ENCODE assay signal across 34 cellular contexts in genomic region chr6:124430741-124431140, GRCh38.
"Had no signal": no experiment of that assay in that cellular context is flagged by ENCODE, and none has a peak within 500 bp of the region (broad histone marks: within the 10 kb centered on the region; RNA-seq: fewer than 3 reads in every experiment).

No MANE protein-coding gene starts in this region.

- H3K36me3 ChIP-seq: WERI-Rb-1 had no signal

- H3K27ac ChIP-seq: KMS-11, RWPE1, WERI-Rb-1 had no signal

- DNase-seq: activated CD4-positive, alpha-beta memory T cell treated with anti-CD3 and anti-CD28 coated beads, Interleukin-2, amount 10 ng/mL, durations not matched to agents 7 days and 5 days; activated CD4-positive, alpha-beta T cell treated with anti-CD3 and anti-CD28 coated beads for 1 hour; activated CD4-positive, alpha-beta T cell treated with anti-CD3 and anti-CD28 coated beads for 48 hours; activated CD4-positive, CD25-positive, alpha-beta regulatory T cell; activated CD8-positive, alpha-beta memory T cell treated with anti-CD3 and anti-CD28 coated beads for 24 hours; activated CD8-positive, alpha-beta memory T cell treated with anti-CD3 and anti-CD28 coated beads, Interleukin-2, amount 10 ng/mL, durations not matched to agents 7 days and 5 days; activated CD8-positive, alpha-beta memory T cell treated with anti-CD3 and anti-CD28 coated beads, Interleukin-2, amount 50 U/mL, for 48 hours; activated effector memory CD4-positive, alpha-beta T cell treated with Interleukin-2 at 50 U/mL for 16 hours; activated naive CD4-positive, alpha-beta T cell treated with anti-CD3 and anti-CD28 coated beads, Interleukin-2, amount 10 ng/mL, durations not matched to agents 7 days and 5 days; activated naive CD8-positive, alpha-beta T cell treated with anti-CD3 and anti-CD28 coated beads, Interleukin-2, amount 50 U/mL, for 24 hours; activated T-cell treated with anti-CD3 and anti-CD28 coated beads, Interleukin-2, amount 50 U/mL, for 48 hours; amniotic stem cell; aorta; central memory CD4-positive, alpha-beta T cell; NCI-H1092 treated with DMSO at 0.1 percent for 48 hours; NCI-H1417; NCI-H146; NCI-H187 treated with DMSO at 0.1 percent for 48 hours; NCI-H2081; NCI-H2171 treated with DMSO at 0.1 percent for 48 hours; NCI-H2227 treated with DMSO at 0.1 percent for 48 hours; NCI-H446 treated with DMSO at 0.1 percent for 48 hours; NCI-H524; NCI-H69; PC-3; SIG-M5; SW 1271; T-helper 1 cell; T-helper 2 cell; T-helper 9 cell; WERI-Rb-1 had no signal

- FAIRE-seq: RCC 7860 had no signal

- H3K4me2 ChIP-seq: KMS-11 had no signal
